9 cellular contexts compared by ENCODE assay signal in the genomic region with DNA sequence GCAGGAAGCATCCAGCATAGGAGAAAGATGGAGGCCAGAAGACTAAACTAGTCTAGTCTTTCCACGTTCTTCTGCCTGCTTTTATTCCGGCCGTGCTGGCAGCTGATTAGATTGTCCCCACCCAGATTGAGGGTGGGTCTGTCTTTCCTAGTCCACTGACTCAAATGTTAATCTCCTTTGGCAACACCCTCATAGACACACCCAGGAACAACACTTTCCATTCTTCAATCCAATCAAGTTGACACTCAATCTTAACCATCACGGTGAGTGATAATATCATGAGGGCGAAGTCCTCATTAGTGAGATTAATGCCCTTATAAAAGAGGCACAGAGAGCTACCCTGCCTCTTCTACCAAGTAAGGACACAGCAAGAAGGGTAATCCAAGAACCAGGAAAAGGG.
"Had no signal": no experiment of that assay in that cellular context is flagged by ENCODE, and none has a peak within 500 bp of the region (broad histone marks: within the 10 kb centered on the region; RNA-seq: fewer than 3 reads in every experiment).

No MANE protein-coding gene starts in this region.

- H3K9ac ChIP-seq: GM23248 had no signal

- ATAC-seq: HCT116, K562 had no signal

- FAIRE-seq: HTR-8/SVneo, K562 had no signal

- DNase-seq: GM23248, GOT3, H7, IMR-90, KG1 had no signal

- H3K36me3 ChIP-seq: HAP-1 had no signal

- H3K4me3 ChIP-seq: GM23248, HAP-1, K562 had no signal

- H3K9me3 ChIP-seq: HAP-1 had no signal

- H2AFZ ChIP-seq: GM23248 had no signal

- H3K27ac ChIP-seq: GM23248 had no signal
